In genomic region chr11:12673924-12674570, GRCh38 we compare ENCODE assay signal across 1 cellular context.
TF ChIP-seq lines count a peak whose summit lies in the region.

Gene TEAD1, plus strand, starts transcription at chr11:12674421.

TF ChIP-seq in HepG2, 621 proteins besides CTCF, POLR2A, EP300 and RAD21 (continued from another document and continues in another):
- TF ChIP-seq ZNF646 (CRISPR knock-in tag; IDR thresholded peaks at IDR 0.05) (no peak), ARID3A (IDR thresholded peaks at IDR 0.05; ENCODE audit: low read depth, low read length) (no peak), ZNF468 (CRISPR knock-in tag; IDR thresholded peaks at IDR 0.05) (no peak), ZNF564 (CRISPR knock-in tag; IDR thresholded peaks at IDR 0.05) (0 out of 2 replicates have a peak, but pooled peaks have one; percentile 12), ZNF337 (CRISPR knock-in tag; IDR thresholded peaks at IDR 0.05; ENCODE audit: borderline replicate concordance, low read depth) (no peak; the same call in 1 of the 2 replicates), ZNF251 (CRISPR knock-in tag; IDR thresholded peaks at IDR 0.05) (no peak), TBP (CRISPR knock-in tag; IDR thresholded peaks at IDR 0.05) (no peak), FIP1L1 (IDR thresholded peaks at IDR 0.05; ENCODE audit: borderline replicate concordance, insufficient read depth, low read depth, low read length) (no peak), TBX3 (IDR thresholded peaks at IDR 0.05; ENCODE audit: borderline replicate concordance) (no peak), TAF1 (CRISPR knock-in tag; IDR thresholded peaks at IDR 0.05) (peak; percentile 42; the same call in 1 of the 2 replicates), ZEB1 (IDR thresholded peaks at IDR 0.05; ENCODE audit: insufficient replicate concordance, low read depth) (no peak), HOXA3 (CRISPR knock-in tag; IDR thresholded peaks at IDR 0.05) (peak; percentile 99), PRDM10 (CRISPR knock-in tag; IDR thresholded peaks at IDR 0.05; ENCODE audit: low read depth) (no peak), KLF9 (CRISPR knock-in tag; IDR thresholded peaks at IDR 0.05; ENCODE audit: low read depth) (no peak), REL (CRISPR knock-in tag; conservative IDR thresholded peaks at IDR 0.05) (no peak), ZNF230 (CRISPR knock-in tag; IDR thresholded peaks at IDR 0.05) (no peak), JDP2 (CRISPR knock-in tag; IDR thresholded peaks at IDR 0.05; ENCODE audit: borderline replicate concordance) (no peak; the same call in 1 of the 2 replicates), ZNF558 (CRISPR knock-in tag; IDR thresholded peaks at IDR 0.05; ENCODE audit: borderline replicate concordance) (no peak), KLF12 (CRISPR knock-in tag; IDR thresholded peaks at IDR 0.05; ENCODE audit: borderline replicate concordance) (peak; percentile 86), NFE2L2 (IDR thresholded peaks at IDR 0.05; ENCODE audit: low read length) (no peak), ZNF18 (CRISPR knock-in tag; IDR thresholded peaks at IDR 0.05; ENCODE audit: insufficient replicate concordance) (no peak), RFXAP (CRISPR knock-in tag; IDR thresholded peaks at IDR 0.05; ENCODE audit: borderline replicate concordance) (peak; percentile 37; the same call in 1 of the 2 replicates), THAP7 (CRISPR knock-in tag; IDR thresholded peaks at IDR 0.05) (0 out of 2 replicates have a peak, but pooled peaks have one; percentile 14), MYPOP (CRISPR knock-in tag; IDR thresholded peaks at IDR 0.05) (peak; percentile 45; the same call in 1 of the 2 replicates), MTF1 (CRISPR knock-in tag; IDR thresholded peaks at IDR 0.05) (no peak), ETV6 (CRISPR knock-in tag; conservative IDR thresholded peaks at IDR 0.05) (no peak), ONECUT2 (CRISPR knock-in tag; IDR thresholded peaks at IDR 0.05) (no peak), AKNA (CRISPR knock-in tag; IDR thresholded peaks at IDR 0.05; ENCODE audit: borderline replicate concordance) (no peak), ATF7 (IDR thresholded peaks at IDR 0.05) (peak; percentile 99), ATF7 (CRISPR knock-in tag; IDR thresholded peaks at IDR 0.05) (peak; percentile 98), PCBP2 (optimal IDR thresholded peaks at IDR 0.05; ENCODE audit: low read depth, low read length, poor library complexity, severe bottlenecking) (no peak), BCL3 (CRISPR knock-in tag; IDR thresholded peaks at IDR 0.05) (peak; percentile 46; the same call in 1 of the 2 replicates), ZNF800 (CRISPR knock-in tag; IDR thresholded peaks at IDR 0.05) (no peak)
